12 cellular contexts compared by ENCODE assay signal in genomic region chr11:116596346-116597260, GRCh38.
"Had no signal": no experiment of that assay in that cellular context is flagged by ENCODE, and none has a peak within 500 bp of the region (broad histone marks: within the 10 kb centered on the region; RNA-seq: fewer than 3 reads in every experiment).

No MANE protein-coding gene starts in this region.

- ATAC-seq: activated CD8-positive, alpha-beta memory T cell treated with anti-CD3 and anti-CD28 coated beads, Interleukin-2, amount 10 ng/mL, durations not matched to agents 7 days and 5 days; left lung; stimulated activated effector memory CD8-positive, alpha-beta T cell treated with anti-CD3 and anti-CD28 coated beads, Interleukin-12 subunit alpha, Interleukin-12 subunit beta, amount 100 ng/mL, for 72 hours had no signal

- H3K27me3 ChIP-seq: adrenal gland, vagina had no signal

- DNase-seq: activated CD4-positive, alpha-beta T cell treated with anti-CD3 and anti-CD28 coated beads, Interleukin-2, amount 50 U/mL, for 48 hours; activated CD8-positive, alpha-beta memory T cell treated with anti-CD3 and anti-CD28 coated beads, Interleukin-2, amount 10 ng/mL, durations not matched to agents 7 days and 5 days; activated T-cell treated with anti-CD3 and anti-CD28 coated beads, Interleukin-2, amount 50 U/mL, for 1 hour; adrenal gland; hippocampal formation; left lung; mammary epithelial cell; naive B cell; tibial artery had no signal

- H3K27ac ChIP-seq: adrenal gland, left lung, neutrophil, tibial artery, vagina had no signal

- H3K4me1 ChIP-seq: left lung, tibial artery, vagina had no signal
